Comparison of ENCODE assay signal across 29 cellular contexts in genomic region chr20:24588047-24588635, GRCh38.
"Had no signal": no experiment of that assay in that cellular context is flagged by ENCODE, and none has a peak within 500 bp of the region (broad histone marks: within the 10 kb centered on the region; RNA-seq: fewer than 3 reads in every experiment).

No MANE protein-coding gene starts in this region.

- H3K27me3 ChIP-seq: neutrophil, ovary, right lobe of liver, thyroid gland, upper lobe of left lung had no signal

- H3K27ac ChIP-seq: esophagus muscularis mucosa, left ventricle myocardium inferior, neutrophil, ovary, right lobe of liver, thyroid gland, upper lobe of left lung, VCaP had no signal

- DNase-seq: activated CD4-positive, alpha-beta memory T cell treated with anti-CD3 and anti-CD28 coated beads for 36 hours; activated CD4-positive, alpha-beta T cell treated with anti-CD3 and anti-CD28 coated beads, Interleukin-2, amount 10 ng/mL, durations not matched to agents 24 days and 14 days; activated gamma-delta T cell treated with Interleukin-2 at 50 U/mL for 16 hours; activated naive CD8-positive, alpha-beta T cell treated with anti-CD3 and anti-CD28 coated beads, Interleukin-2, amount 50 U/mL, for 24 hours; activated T-cell treated with anti-CD3 and anti-CD28 coated beads, Interleukin-2, amount 50 U/mL, for 4 hours; cortex of kidney; endodermal cell; foreskin melanocyte; left ventricle myocardium inferior; mesendoderm; mucosa of descending colon; ovary; right lobe of liver; stimulated activated CD4-positive, alpha-beta T cell treated with anti-CD3 and anti-CD28 coated beads, Interleukin-4, amount 100 ng/mL, for 1 hour; stimulated activated naive CD8-positive, alpha-beta T cell treated with anti-CD3 and anti-CD28 coated beads, Interleukin-15, amount 100 ng/mL, for 72 hours; SW 1271; T-helper 9 cell; thyroid gland; upper lobe of left lung had no signal

- H3K27ac Mint-ChIP-seq: activated CD4-positive, alpha-beta memory T cell treated with anti-CD3 and anti-CD28 coated beads for 36 hours; activated CD4-positive, alpha-beta T cell treated with anti-CD3 and anti-CD28 coated beads, Interleukin-2, amount 10 ng/mL, durations not matched to agents 24 days and 14 days; activated naive CD4-positive, alpha-beta T cell treated with anti-CD3 and anti-CD28 coated beads, Interleukin-2, amount 50 U/mL, for 24 hours; activated naive CD8-positive, alpha-beta T cell treated with anti-CD3 and anti-CD28 coated beads, Interleukin-2, amount 50 U/mL, for 24 hours; activated T-helper 17 cell treated with anti-CD3 and anti-CD28 coated beads, Interleukin-2, amount 50 U/mL, for 72 hours; endodermal cell; natural killer cell treated with Interleukin-12 subunit alpha and Interleukin-12 subunit beta and Interleukin-15 and Interleukin-18, amount 100 ng/mL, for 72 hours; progenitor cell of endocrine pancreas; T-helper 1 cell treated with Interleukin-12 subunit alpha and Interleukin-12 subunit beta and Interleukin-4 antibody, amounts not matched to agents 30 μg/mL and 1 μg/mL, for 36 hours had no signal

- H3K9me3 ChIP-seq: esophagus muscularis mucosa, left ventricle myocardium inferior, mucosa of descending colon, neutrophil, ovary, right lobe of liver, thyroid gland, upper lobe of left lung had no signal

- H3K4me3 Mint-ChIP-seq: activated CD4-positive, alpha-beta memory T cell treated with anti-CD3 and anti-CD28 coated beads for 36 hours; activated CD4-positive, alpha-beta T cell treated with anti-CD3 and anti-CD28 coated beads, Interleukin-2, amount 10 ng/mL, durations not matched to agents 24 days and 14 days; activated naive CD4-positive, alpha-beta T cell treated with anti-CD3 and anti-CD28 coated beads, Interleukin-2, amount 50 U/mL, for 24 hours; activated naive CD8-positive, alpha-beta T cell treated with anti-CD3 and anti-CD28 coated beads, Interleukin-2, amount 50 U/mL, for 24 hours; activated T-cell treated with anti-CD3 and anti-CD28 coated beads, Interleukin-2, amount 50 U/mL, for 4 hours; activated T-helper 17 cell treated with anti-CD3 and anti-CD28 coated beads, Interleukin-2, amount 50 U/mL, for 72 hours; endodermal cell; natural killer cell treated with Interleukin-12 subunit alpha and Interleukin-12 subunit beta and Interleukin-15 and Interleukin-18, amount 100 ng/mL, for 72 hours; stimulated activated naive CD8-positive, alpha-beta T cell treated with anti-CD3 and anti-CD28 coated beads, Interleukin-15, amount 100 ng/mL, for 72 hours; T-helper 1 cell treated with Interleukin-12 subunit alpha and Interleukin-12 subunit beta and Interleukin-4 antibody, amounts not matched to agents 30 μg/mL and 1 μg/mL, for 36 hours had no signal

- H3K4me1 Mint-ChIP-seq: activated CD4-positive, alpha-beta T cell treated with anti-CD3 and anti-CD28 coated beads, Interleukin-2, amount 10 ng/mL, durations not matched to agents 24 days and 14 days; activated naive CD4-positive, alpha-beta T cell treated with anti-CD3 and anti-CD28 coated beads, Interleukin-2, amount 50 U/mL, for 24 hours; activated naive CD8-positive, alpha-beta T cell treated with anti-CD3 and anti-CD28 coated beads, Interleukin-2, amount 50 U/mL, for 24 hours; activated T-helper 17 cell treated with anti-CD3 and anti-CD28 coated beads, Interleukin-2, amount 50 U/mL, for 72 hours; endodermal cell; stimulated activated naive CD8-positive, alpha-beta T cell treated with anti-CD3 and anti-CD28 coated beads, Interleukin-15, amount 100 ng/mL, for 72 hours had no signal

- H3K4me1 ChIP-seq: esophagus muscularis mucosa, left ventricle myocardium inferior, right lobe of liver, thyroid gland, upper lobe of left lung had no signal

- ATAC-seq: activated CD4-positive, CD25-positive, alpha-beta regulatory T cell treated with anti-CD3 and anti-CD28 coated beads, Interleukin-2, amount 50 U/mL, for 24 hours; activated naive CD8-positive, alpha-beta T cell treated with anti-CD3 and anti-CD28 coated beads, Interleukin-2, amount 50 U/mL, for 24 hours; activated T-cell treated with anti-CD3 and anti-CD28 coated beads, Interleukin-2, amount 50 U/mL, for 4 hours; activated T-helper 17 cell treated with anti-CD3 and anti-CD28 coated beads, Interleukin-2, amount 50 U/mL, for 72 hours; mucosa of descending colon; natural killer cell treated with Interleukin-12 subunit alpha and Interleukin-12 subunit beta and Interleukin-15 and Interleukin-18, amount 100 ng/mL, for 72 hours; right lobe of liver; stimulated activated naive CD8-positive, alpha-beta T cell treated with anti-CD3 and anti-CD28 coated beads, Interleukin-15, amount 100 ng/mL, for 72 hours had no signal

- H3K4me3 ChIP-seq: esophagus muscularis mucosa, left ventricle myocardium inferior, lung, mucosa of descending colon, ovary, right lobe of liver, thyroid gland, upper lobe of left lung had no signal

- H3K9me3 Mint-ChIP-seq: activated CD4-positive, alpha-beta memory T cell treated with anti-CD3 and anti-CD28 coated beads for 36 hours; activated CD4-positive, alpha-beta T cell treated with anti-CD3 and anti-CD28 coated beads, Interleukin-2, amount 10 ng/mL, durations not matched to agents 24 days and 14 days; activated naive CD4-positive, alpha-beta T cell treated with anti-CD3 and anti-CD28 coated beads, Interleukin-2, amount 50 U/mL, for 24 hours; activated naive CD8-positive, alpha-beta T cell treated with anti-CD3 and anti-CD28 coated beads, Interleukin-2, amount 50 U/mL, for 24 hours; activated T-cell treated with anti-CD3 and anti-CD28 coated beads, Interleukin-2, amount 50 U/mL, for 4 hours; activated T-helper 17 cell treated with anti-CD3 and anti-CD28 coated beads, Interleukin-2, amount 50 U/mL, for 72 hours; endodermal cell; natural killer cell treated with Interleukin-12 subunit alpha and Interleukin-12 subunit beta and Interleukin-15 and Interleukin-18, amount 100 ng/mL, for 72 hours; stimulated activated naive CD8-positive, alpha-beta T cell treated with anti-CD3 and anti-CD28 coated beads, Interleukin-15, amount 100 ng/mL, for 72 hours; T-helper 1 cell treated with Interleukin-12 subunit alpha and Interleukin-12 subunit beta and Interleukin-4 antibody, amounts not matched to agents 30 μg/mL and 1 μg/mL, for 36 hours had no signal

- H3K36me3 ChIP-seq: esophagus muscularis mucosa, left ventricle myocardium inferior, neutrophil, ovary, right lobe of liver, thyroid gland, upper lobe of left lung had no signal

- H3K27me3 Mint-ChIP-seq: activated CD4-positive, alpha-beta T cell treated with anti-CD3 and anti-CD28 coated beads, Interleukin-2, amount 10 ng/mL, durations not matched to agents 24 days and 14 days; activated naive CD4-positive, alpha-beta T cell treated with anti-CD3 and anti-CD28 coated beads, Interleukin-2, amount 50 U/mL, for 24 hours; activated T-helper 17 cell treated with anti-CD3 and anti-CD28 coated beads, Interleukin-2, amount 50 U/mL, for 72 hours; progenitor cell of endocrine pancreas; stimulated activated naive CD8-positive, alpha-beta T cell treated with anti-CD3 and anti-CD28 coated beads, Interleukin-15, amount 100 ng/mL, for 72 hours had no signal

- H3K36me3 Mint-ChIP-seq: activated CD4-positive, alpha-beta memory T cell treated with anti-CD3 and anti-CD28 coated beads for 36 hours; activated naive CD4-positive, alpha-beta T cell treated with anti-CD3 and anti-CD28 coated beads, Interleukin-2, amount 50 U/mL, for 24 hours; natural killer cell treated with Interleukin-12 subunit alpha and Interleukin-12 subunit beta and Interleukin-15 and Interleukin-18, amount 100 ng/mL, for 72 hours had no signal
